Comparison of ENCODE assay signal across 8 cellular contexts in the genomic region with DNA sequence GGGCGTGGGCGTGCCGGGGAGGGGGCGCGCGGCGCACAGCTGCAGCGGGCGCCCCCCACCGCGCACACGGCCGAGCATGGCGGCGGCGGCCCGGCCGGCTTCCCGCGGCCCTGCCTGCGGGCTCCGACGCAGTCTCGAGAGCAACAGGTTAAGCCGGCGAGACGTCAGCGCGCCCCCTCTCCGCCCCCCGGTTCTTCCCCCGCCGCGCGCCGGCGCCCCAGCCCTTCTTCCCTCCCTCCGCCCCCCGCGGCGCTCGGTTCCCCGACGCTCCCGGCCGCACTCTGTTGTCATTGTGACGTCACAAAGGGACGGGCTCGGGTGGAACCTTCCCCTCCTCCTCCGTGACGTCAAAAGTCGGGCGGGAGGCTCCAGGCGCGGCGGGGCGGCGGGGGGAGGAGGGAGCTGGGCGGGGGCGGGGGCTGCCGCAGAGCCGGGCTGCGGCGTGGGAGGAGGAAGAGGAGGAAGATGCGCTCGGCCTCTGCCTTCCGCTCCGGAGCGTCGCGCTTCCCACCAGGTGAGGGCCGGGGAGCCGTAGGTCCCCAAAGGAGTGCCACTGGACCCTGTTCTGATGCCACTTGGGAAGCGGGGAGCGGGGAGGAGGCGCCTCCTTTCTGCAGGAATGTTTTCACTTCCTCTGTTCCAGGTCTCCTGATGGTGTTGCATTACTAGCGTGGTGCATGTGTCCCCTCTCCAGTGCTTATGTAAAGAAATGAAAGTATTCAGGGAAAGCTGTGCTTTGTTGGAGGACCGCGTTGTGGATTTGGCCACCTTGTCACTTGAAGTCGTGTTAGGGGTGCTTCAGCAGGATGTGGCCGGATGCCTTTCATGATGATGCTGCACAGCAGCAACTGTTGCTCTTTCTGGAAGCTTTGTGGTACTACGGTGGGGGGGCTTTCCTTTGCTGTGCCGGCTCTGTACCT. TPM values are rescaled to one million over a fixed set of nuclear protein-coding genes. Genes with fewer than 3 reads are reported as not detected.
DNase-seq lines count a peak whose midpoint lies in the region; ATAC-seq and TF ChIP-seq lines count a peak whose summit lies in the region.

No MANE protein-coding gene starts in this region.

- H3K27ac ChIP-seq in WERI-Rb-1 (peak overlapping the region; percentile 51), skeletal muscle tissue (ENCODE audit: low read depth, low read length) (peak overlapping the region; percentile 61)

- no peaks in the 10 kb centered on the region for H3K36me3 ChIP-seq in WERI-Rb-1
- no peaks in the 10 kb centered on the region for H3K36me3 ChIP-seq in skeletal muscle tissue (ENCODE audit: control insufficient read depth in 3 of 3, insufficient read depth in 3 of 3, low read length in 3 of 3)

- DNase-seq in NCI-H2171 treated with DMSO at 0.1 percent for 48 hours (lab: John Stamatoyannopoulos, UW) (peak; percentile 83), WERI-Rb-1 (peak; percentile 99), T47D (ENCODE audit: low read depth in 1 of 2, low spot score in 1 of 2) (peak; percentile 94 to 99), iPS-NIHi11 (ENCODE audit: low spot score) (peak; percentile 93)

- H3K4me3 ChIP-seq in WERI-Rb-1 (ENCODE audit: low read depth, low read length): peak overlapping the region; percentile 68
- peak overlapping the region; percentile 61 to 82 (median 63) for H3K4me3 ChIP-seq in skeletal muscle tissue (ENCODE audit: low read length in 3 of 3)

- TF ChIP-seq CTCF in WERI-Rb-1 (IDR thresholded peaks at IDR 0.05; ENCODE audit: low read depth, low read length): peak; percentile 45

- peak overlapping the region; percentile 23 to 72 (median 62) for H3K9ac ChIP-seq in skeletal muscle tissue (ENCODE audit: low read depth in 1 of 3, low read length in 3 of 3)

- in situ Hi-C loops in T47D (cut with HindIII; ENCODE audit: low pct_unique_long_range_greater_than_20kb, low sequenced_read_pairs): no loop called here

- H3K9me3 ChIP-seq in WERI-Rb-1 (ENCODE audit: severe bottlenecking): no peaks in the 10 kb centered on the region
- no peaks in the 10 kb centered on the region for H3K9me3 ChIP-seq in skeletal muscle tissue (ENCODE audit: control insufficient read depth in 3 of 3, low read length in 3 of 3)

- ATAC-seq in GM18511 (IDR thresholded peaks at IDR 0.05; ENCODE audit: unreplicated experiment): peak; percentile 30
- peak; percentile 27 for ATAC-seq in HG03095 (IDR thresholded peaks at IDR 0.05; ENCODE audit: unreplicated experiment)
- ATAC-seq in HG03378 (IDR thresholded peaks at IDR 0.05; ENCODE audit: unreplicated experiment): no peak

- H3K4me1 ChIP-seq in skeletal muscle tissue (ENCODE audit: control insufficient read depth in 3 of 3, insufficient read depth in 3 of 3, low read length in 3 of 3): peaks cover 21 to 37% (median 30%) of the 10 kb centered on the region in 3 donors

- no peaks in the 10 kb centered on the region for H3K27me3 ChIP-seq in WERI-Rb-1 (ENCODE audit: insufficient read depth, low read depth, severe bottlenecking)
- H3K27me3 ChIP-seq in skeletal muscle tissue (ENCODE audit: control insufficient read depth in 3 of 3, insufficient read depth in 3 of 3, low read length in 3 of 3): no peaks in the 10 kb centered on the region

RNA-seq across cellular contexts. Expression of a gene that starts 2.8 kb away (rescaled TPM):
- total RNA-seq in skeletal muscle tissue: 12.0 TPM
